8 cellular contexts compared by ENCODE assay signal in the genomic region with DNA sequence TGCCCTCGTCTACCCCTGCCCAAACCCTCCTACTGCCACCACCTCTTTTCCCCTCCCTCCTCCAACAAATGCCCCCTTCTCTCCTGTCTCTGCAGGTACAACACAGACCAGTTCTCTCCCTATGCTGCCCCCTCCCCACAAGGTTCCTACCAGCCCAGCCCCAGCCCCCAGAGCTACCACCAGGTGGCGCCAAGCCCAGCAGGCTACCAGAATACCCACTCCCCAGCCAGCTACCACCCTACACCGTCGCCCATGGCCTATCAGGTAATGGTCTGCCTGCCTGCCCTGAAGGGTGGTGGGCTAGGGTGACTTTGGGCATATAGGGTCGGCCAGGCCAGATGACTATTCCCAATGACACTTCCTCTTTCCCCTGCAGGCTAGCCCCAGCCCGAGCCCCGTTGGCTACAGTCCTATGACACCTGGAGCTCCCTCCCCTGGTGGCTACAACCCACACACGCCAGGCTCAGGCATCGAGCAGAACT. TPM values are rescaled to one million over a fixed set of nuclear protein-coding genes. Genes with fewer than 3 reads are reported as not detected.
A peak's percentile ranks its signal among the peaks of the same experiment; 100 is the strongest.
DNase-seq lines count a peak whose midpoint lies in the region; ATAC-seq and TF ChIP-seq lines count a peak whose summit lies in the region.

No MANE protein-coding gene starts in this region.

- H3K9me3 Mint-ChIP-seq in CD4-positive, alpha-beta memory T cell = no peaks in the 10 kb centered on the region

- no peaks in the 10 kb centered on the region for H3K4me1 ChIP-seq in CD4-positive, alpha-beta memory T cell (ENCODE audit: insufficient read depth, low read length)
- H3K4me1 ChIP-seq in ascending aorta = no peaks in the 10 kb centered on the region

- H3K27me3 Mint-ChIP-seq in CD4-positive, alpha-beta memory T cell = no peaks in the 10 kb centered on the region

- no peak for ATAC-seq in GM21737 (IDR thresholded peaks at IDR 0.05; ENCODE audit: unreplicated experiment)
- ATAC-seq in HG03039 (IDR thresholded peaks at IDR 0.05; ENCODE audit: unreplicated experiment) = no peak

- DNase-seq in CD4-positive, alpha-beta memory T cell = peak; percentile 64 to 72 (median 70)
- DNase-seq in KBM-7 (peak; percentile 43), T-helper 9 cell (peak; percentile 71), ascending aorta (ENCODE audit: low spot score in 2 of 2) (peak in 1 of 2 donors; percentile 73), iPS-NIHi11 (ENCODE audit: low spot score) (peak; percentile 91)
- DNase-seq in stimulated activated CD4-positive, alpha-beta T cell treated with anti-CD3 and anti-CD28 coated beads, Interleukin-1b, Interleukin-23, amount 100 ng/mL, for 4 hours (ENCODE audit: low read depth in 2 of 2) = peak; percentile 76 to 77

- no peak overlapping the region for H3K4me3 Mint-ChIP-seq in CD4-positive, alpha-beta memory T cell

- in situ Hi-C loops in KBM-7 (cut with MboI; ENCODE audit: low pct_unique_long_range_greater_than_20kb, low sequenced_read_pairs) = no loop called here

- no peak overlapping the region for H3K4me3 ChIP-seq in CD4-positive, alpha-beta memory T cell (ENCODE audit: low read length in 2 of 2)
- no peak overlapping the region for H3K4me3 ChIP-seq in ascending aorta

- peaks cover 62% of the 10 kb centered on the region for H3K36me3 ChIP-seq in CD4-positive, alpha-beta memory T cell (ENCODE audit: insufficient read depth, low read length)
- H3K36me3 ChIP-seq in ascending aorta = peaks cover 68 to 75% of the 10 kb centered on the region in 2 donors

- H3K27ac ChIP-seq in CD4-positive, alpha-beta memory T cell (ENCODE audit: low read depth, low read length) = no peak overlapping the region
- no peak overlapping the region for H3K27ac ChIP-seq in ascending aorta

- intact Hi-C loops in CD4-positive, alpha-beta memory T cell (cut with micrococcal nuclease) = loop anchor here (1.0 kb wide), 1 partner anchor 58 kb away; a partner anchor contains a TSS
- intact Hi-C loops in ascending aorta (cut with DNase I) = loop anchor here (1.0 kb wide), 1 partner anchor 58 kb away; a partner anchor contains a TSS

- H3K9me3 ChIP-seq in CD4-positive, alpha-beta memory T cell (ENCODE audit: control insufficient read depth in 1 of 2, low read length in 2 of 2) = no peaks in the 10 kb centered on the region
- H3K9me3 ChIP-seq in ascending aorta = no peaks in the 10 kb centered on the region

- no peaks in the 10 kb centered on the region for H3K27me3 ChIP-seq in CD4-positive, alpha-beta memory T cell (ENCODE audit: insufficient read depth, low read length)
- H3K27me3 ChIP-seq in ascending aorta = no peaks in the 10 kb centered on the region

- peak overlapping the region in 4 of 7 donors; percentile 46 to 81 (median 56) for H3K27ac Mint-ChIP-seq in CD4-positive, alpha-beta memory T cell

- POLR2A ChIA-PET in CD4-positive, alpha-beta memory T cell (lab: Charles Lee; ENCODE audit: partially characterized antibody) = interaction anchor here (0.6 to 2.1 kb wide), 5 partner anchors 28 to 58 kb away, joined by 3 to 6 read pairs (median 3); a partner anchor contains a TSS

- peaks cover 48 to 66% of the 10 kb centered on the region in 2 donors for H3K36me3 Mint-ChIP-seq in CD4-positive, alpha-beta memory T cell

- H3K4me1 Mint-ChIP-seq in CD4-positive, alpha-beta memory T cell = peaks cover 0 to 6% (median 4%) of the 10 kb centered on the region in 4 donors

- CTCF ChIA-PET in CD4-positive, alpha-beta memory T cell (lab: Charles Lee; ENCODE audit: partially characterized antibody) = interaction anchor here (0.6 to 2.7 kb wide), 15 partner anchors 9 to 199 kb away, joined by 3 to 39 read pairs (median 5); a partner anchor contains a TSS

- TF ChIP-seq CTCF in ascending aorta (IDR thresholded peaks at IDR 0.05) = peak; percentile 29 to 86 (median 79)

RNA-seq across cellular contexts. Expression of a gene that starts 6.5 kb away (rescaled TPM):
- total RNA-seq in CD4-positive, alpha-beta memory T cell = 10 to 100 TPM; 47.2 to 49.6 TPM
- polyA plus RNA-seq in CD4-positive, alpha-beta memory T cell = 10 to 100 TPM; 39.1 to 50.4 TPM
- 92.0 TPM for total RNA-seq in ascending aorta

RNA-seq across cellular contexts. Expression of a gene that starts 24.6 kb away (rescaled TPM):
- total RNA-seq in CD4-positive, alpha-beta memory T cell = under 1 TPM in 1 of 2 experiments, not detected in 1; 0.14 TPM
- under 1 TPM; 0.16 to 0.19 TPM for polyA plus RNA-seq in CD4-positive, alpha-beta memory T cell
- not detected for total RNA-seq in ascending aorta

RNA-seq across cellular contexts. Expression of a gene that starts 28.8 kb away (rescaled TPM):
- total RNA-seq in CD4-positive, alpha-beta memory T cell = 100 to 1,000 TPM; 234 to 236 TPM
- 100 to 1,000 TPM in 1 of 2 donors, 10 to 100 TPM in 1; 47.4 to 111 TPM for polyA plus RNA-seq in CD4-positive, alpha-beta memory T cell
- total RNA-seq in ascending aorta = 142 TPM

RNA-seq across cellular contexts. Expression of a gene that starts 38.4 kb away (rescaled TPM):
- total RNA-seq in CD4-positive, alpha-beta memory T cell = 1,000 to 10,000 TPM; 4,061 to 4,227 TPM
- 1,000 to 10,000 TPM; 1,590 to 2,052 TPM for polyA plus RNA-seq in CD4-positive, alpha-beta memory T cell
- total RNA-seq in ascending aorta = 1,453 TPM

RNA-seq across cellular contexts. Expression of a gene that starts 40.8 kb away (rescaled TPM):
- not detected for total RNA-seq in CD4-positive, alpha-beta memory T cell
- not detected for polyA plus RNA-seq in CD4-positive, alpha-beta memory T cell
- not detected for total RNA-seq in ascending aorta
